Comparison of ENCODE assay signal across 12 cellular contexts in the genomic region with DNA sequence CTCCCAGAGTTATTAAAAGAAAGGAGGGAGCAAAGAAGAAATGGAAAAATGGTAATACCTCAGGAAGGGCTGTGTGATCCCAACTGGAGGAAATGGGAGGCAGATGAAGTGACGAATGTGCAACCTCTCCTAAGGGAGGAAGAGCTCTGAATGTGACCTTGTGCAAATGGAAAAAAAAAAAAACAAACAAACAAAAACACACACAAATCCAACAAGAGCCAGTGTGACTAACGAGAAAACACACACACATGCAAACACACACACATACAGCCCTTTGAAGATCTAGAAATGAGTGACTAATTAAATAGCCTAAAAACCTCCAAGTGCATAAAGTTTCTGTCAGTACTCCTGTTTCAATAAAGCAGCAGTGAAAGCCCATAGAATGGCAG. TPM values are rescaled to one million over a fixed set of nuclear protein-coding genes. Genes with fewer than 3 reads are reported as not detected.
DNase-seq lines count a peak whose midpoint lies in the region; TF ChIP-seq lines count a peak whose summit lies in the region.
"Had no signal": no experiment of that assay in that cellular context is flagged by ENCODE, and none has a peak within 500 bp of the region (broad histone marks: within the 10 kb centered on the region; RNA-seq: fewer than 3 reads in every experiment).

No MANE protein-coding gene starts in this region.

- intact Hi-C loops in A673 (cut with micrococcal nuclease; ENCODE audit: unreplicated experiment), result no loop called here

- peak overlapping the region; percentile 87 for H3K27ac ChIP-seq in A673 (ENCODE audit: low read depth, low read length, poor library complexity, severe bottlenecking)

- POLR2A ChIA-PET in A673 (lab: Charles Lee; ENCODE audit: low non-redundant PET), result no interaction called here

- peaks cover 4% of the 10 kb centered on the region for H3K36me3 Mint-ChIP-seq in nephron (ENCODE audit: low read depth)

- H3K27me3 Mint-ChIP-seq in nephron (ENCODE audit: low read depth), result no peaks in the 10 kb centered on the region
- H3K27me3 Mint-ChIP-seq: activated T-cell treated with anti-CD3 and anti-CD28 coated beads, Interleukin-2, amount 50 U/mL, for 24 hours; B cell had no signal

- CTCF ChIA-PET in A673 (lab: Charles Lee), result interaction anchor here (1.2 kb wide), 1 partner anchor 48 kb away, joined by 3 read pairs; no protein-coding TSS in a partner anchor

- H3K9me3 ChIP-seq in A673 (ENCODE audit: low read depth, low read length, poor library complexity, severe bottlenecking), result no peaks in the 10 kb centered on the region

- no peaks in the 10 kb centered on the region for H3K9me3 Mint-ChIP-seq in nephron

- no peaks in the 10 kb centered on the region for H3K27me3 ChIP-seq in A673 (replicated peaks; ENCODE audit: insufficient read depth, low read depth, low read length, poor library complexity)

- H3K4me1 Mint-ChIP-seq in nephron, result peaks cover 12% of the 10 kb centered on the region
- H3K4me1 Mint-ChIP-seq: B cell had no signal

- H3K27ac Mint-ChIP-seq in nephron, result peak overlapping the region; percentile 62 to 88 (median 75)
- H3K27ac Mint-ChIP-seq: activated T-cell treated with anti-CD3 and anti-CD28 coated beads, Interleukin-2, amount 50 U/mL, for 24 hours; B cell had no signal

- no TSS peak for BruUV-seq in A673 (replicated peaks; lab: Mats Ljungman, UMichigan)

- no peak for TF ChIP-seq CTCF in A673 (conservative IDR thresholded peaks at IDR 0.05; ENCODE audit: low read depth, low read length)
- TF ChIP-seq CTCF in nephron (IDR thresholded peaks at IDR 0.05; ENCODE audit: unreplicated experiment in 3 of 3), result no peak
- TF ChIP-seq CTCF in GM10266 (IDR thresholded peaks at IDR 0.05; ENCODE audit: control insufficient read depth, insufficient read depth, low read depth, missing control alignments), result no peak

- DNase-seq in A673 (ENCODE audit: low spot score), result no peak
- DNase-seq in LoVo (ENCODE audit: low spot score), result peak; percentile 16
- peak; percentile 27 for DNase-seq in dermis blood vessel endothelial cell
- DNase-seq in AML-193 (lab: John Stamatoyannopoulos, UW), result no peak
- DNase-seq in NCI-H226, result no peak
- no peak for DNase-seq in activated CD4-positive, CD25-positive, alpha-beta regulatory T cell (lab: John Stamatoyannopoulos, UW)
- DNase-seq in GM10266 (ENCODE audit: extremely low spot score), result no peak
- DNase-seq: activated T-cell treated with anti-CD3 and anti-CD28 coated beads, Interleukin-2, amount 50 U/mL, for 24 hours; NCI-H1436; occipital lobe had no signal

- no peak overlapping the region for H3K4me3 Mint-ChIP-seq in nephron
- H3K4me3 Mint-ChIP-seq: activated T-cell treated with anti-CD3 and anti-CD28 coated beads, Interleukin-2, amount 50 U/mL, for 24 hours; B cell had no signal

- no peaks in the 10 kb centered on the region for H3K36me3 ChIP-seq in A673 (ENCODE audit: insufficient read depth, low read length, poor library complexity, severe bottlenecking)

- H3K4me1 ChIP-seq in A673 (ENCODE audit: insufficient read depth, low read length, poor library complexity, severe bottlenecking), result peaks cover 21% of the 10 kb centered on the region

- H3K4me3 ChIP-seq in A673 (ENCODE audit: low read depth, low read length, poor library complexity, severe bottlenecking), result no peak overlapping the region

RNA-seq across cellular contexts. Expression of a gene that starts 49.0 kb away (rescaled TPM):
- 13.5 and 24.3 TPM in 2 replicates for total RNA-seq in A673 (2021)
- total RNA-seq in dermis blood vessel endothelial cell, result 148 and 234 TPM in 2 replicates
- total RNA-seq: B cell had no signal

Comparison
In these comparisons a context has a peak if more than half of its experiments do, and no peak if none do; other contexts are left out.
1. DNase-seq: peak in LoVo (single experiment) and dermis blood vessel endothelial cell (single experiment); none in A673 (single experiment), AML-193 (0 of 2), NCI-H226 (single experiment), activated CD4-positive, CD25-positive, alpha-beta regulatory T cell (0 of 4) and GM10266 (single experiment).